In the genomic region with DNA sequence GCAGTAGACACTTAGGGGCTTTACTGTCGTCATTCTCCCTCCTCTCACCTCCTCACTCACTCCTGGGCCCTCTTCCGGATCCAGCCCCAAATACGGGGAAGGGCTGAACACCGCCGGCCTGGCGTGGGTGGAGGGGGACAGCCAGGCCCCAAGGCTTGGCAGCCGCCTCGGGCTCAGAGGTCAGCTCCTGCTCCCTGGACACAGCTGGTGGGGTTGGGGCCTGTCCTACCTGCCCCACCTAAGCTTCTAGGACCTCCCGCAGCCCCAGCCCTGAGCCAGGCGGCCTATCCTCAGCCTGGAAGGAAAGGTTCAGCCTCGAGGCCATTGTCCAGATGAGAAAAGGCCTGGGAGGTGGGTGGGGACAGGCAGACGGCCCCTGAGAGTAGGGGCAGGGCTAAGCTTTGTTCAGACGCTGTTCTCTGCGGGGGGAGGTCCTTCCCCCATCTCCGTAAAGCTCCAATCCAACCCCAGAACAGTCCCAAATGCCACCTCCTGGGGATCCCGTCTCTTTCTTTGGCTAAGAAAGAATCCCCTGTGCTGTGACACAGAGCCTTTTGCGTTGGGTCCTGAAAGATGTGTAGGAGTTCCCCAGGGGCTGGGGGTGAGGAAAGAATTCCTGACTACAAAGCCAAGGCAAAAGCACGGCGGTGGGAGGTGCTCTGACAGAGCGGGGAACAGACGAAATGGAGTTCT, we compare ENCODE assay signal across 8 cellular contexts. TPM values are rescaled to one million over a fixed set of nuclear protein-coding genes. Genes with fewer than 3 reads are reported as not detected.
DNase-seq lines count a peak whose midpoint lies in the region; ATAC-seq lines count a peak whose summit lies in the region.

No MANE protein-coding gene starts in this region.

- no peaks in the 10 kb centered on the region for H3K27me3 ChIP-seq in BLaER1

- H3K9ac ChIP-seq in BLaER1 = peak overlapping the region; percentile 69; the same call in 1 of the 2 replicates

- peak overlapping the region; percentile 92 for H3K4me2 ChIP-seq in BLaER1

- peaks cover 37% of the 10 kb centered on the region for H4K20me1 ChIP-seq in BLaER1

- peaks cover 12 to 30% (median 22%) of the 10 kb centered on the region in 3 donors for H3K4me1 Mint-ChIP-seq in naive B cell

- no peaks in the 10 kb centered on the region for H3K36me3 ChIP-seq in BLaER1

- H3K27ac ChIP-seq in BLaER1 = peak overlapping the region; percentile 68

- no peaks in the 10 kb centered on the region for H3K27me3 Mint-ChIP-seq in naive B cell

- no peaks in the 10 kb centered on the region for H3K9me3 ChIP-seq in BLaER1

- DNase-seq in NCI-H82 treated with DMSO at 0.1 percent for 48 hours (lab: John Stamatoyannopoulos, UW; ENCODE audit: unreplicated experiment) (peak; percentile 17), ecto neural progenitor cell (ENCODE audit: low spot score) (peak; percentile 96), naive B cell (no peak), activated gamma-delta T cell treated with Interleukin-2 at 50 U/mL for 16 hours (no peak)
- DNase-seq in effector CD8-positive, alpha-beta T cell (lab: John Stamatoyannopoulos, UW) = no peak

- peak overlapping the region; percentile 36 to 81 (median 64) for H3K4me3 Mint-ChIP-seq in naive B cell

- H3K27ac Mint-ChIP-seq in naive B cell = no peak overlapping the region

- no peaks in the 10 kb centered on the region for H3K36me3 Mint-ChIP-seq in naive B cell

- peaks cover 0 to 2% (median 0%) of the 10 kb centered on the region in 7 donors for H3K9me3 Mint-ChIP-seq in naive B cell

- peak overlapping the region; percentile 84 for H3K4me3 ChIP-seq in BLaER1

- ATAC-seq in naive B cell (ENCODE audit: low read depth in 2 of 2) (no peak), GM18909 (IDR thresholded peaks at IDR 0.05; ENCODE audit: poor library complexity, unreplicated experiment) (no peak), GM21717 (IDR thresholded peaks at IDR 0.05; ENCODE audit: unreplicated experiment) (no peak)

- peaks cover 48% of the 10 kb centered on the region for H3K4me1 ChIP-seq in BLaER1

RNA-seq across cellular contexts. Expression of a gene that starts 0.9 kb away (rescaled TPM):
- 1 to 10 TPM in 2 of 6 donors, under 1 TPM in 3, not detected in 1; 0.38 to 1.4 (median 0.86) TPM for polyA plus RNA-seq in naive B cell (ENCODE audit: low read depth in 6 of 6)

RNA-seq across cellular contexts. Expression of a gene that starts 34.0 kb away (rescaled TPM):
- 100 to 1,000 TPM in 3 of 6 donors, 10 to 100 TPM in 3; 80.0 to 169 (median 98.4) TPM for polyA plus RNA-seq in naive B cell (ENCODE audit: low read depth in 6 of 6)

RNA-seq across cellular contexts. Expression of a gene that starts 35.9 kb away (rescaled TPM):
- 10 to 100 TPM in 3 of 6 donors, 1 to 10 TPM in 3; 3.2 to 13.8 (median 9.9) TPM for polyA plus RNA-seq in naive B cell (ENCODE audit: low read depth in 6 of 6)

RNA-seq across cellular contexts. Expression of a gene that starts 40.9 kb away (rescaled TPM):
- polyA plus RNA-seq in naive B cell (ENCODE audit: low read depth in 6 of 6) = 100 to 1,000 TPM; 124 to 169 (median 146) TPM

Comparison
In these comparisons a context has a peak if more than half of its experiments do, and no peak if none do; other contexts are left out.
1. DNase-seq: peak in NCI-H82 treated with DMSO at 0.1 percent for 48 hours (single experiment) and ecto neural progenitor cell (single experiment); none in naive B cell (single experiment), activated gamma-delta T cell treated with Interleukin-2 at 50 U/mL for 16 hours (single experiment) and effector CD8-positive, alpha-beta T cell (single experiment).